Comparison of ENCODE assay signal across 1 cellular context in the genomic region with DNA sequence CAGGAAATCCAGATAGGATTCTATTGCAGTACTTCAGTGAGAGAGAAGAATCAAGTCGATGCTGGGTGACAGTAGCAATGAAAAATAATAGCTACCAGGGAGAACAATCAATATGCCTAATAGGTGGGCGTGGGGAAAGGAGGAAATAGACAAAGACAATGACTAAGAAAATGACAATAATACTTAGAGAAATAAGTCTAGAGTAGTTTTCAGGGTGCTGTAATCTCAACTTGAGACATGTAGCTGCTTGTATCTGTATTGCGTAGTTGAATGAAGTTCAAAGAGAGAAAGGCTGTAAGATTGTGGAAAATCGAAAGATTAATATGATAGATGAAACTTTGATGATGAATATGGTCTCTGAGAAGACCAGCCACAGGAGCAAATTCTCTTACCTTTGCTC.
TF ChIP-seq lines count a peak whose summit lies in the region.

No MANE protein-coding gene starts in this region.

TF ChIP-seq in WTC11, 78 proteins besides CTCF, POLR2A, EP300 and RAD21 (continued from another document):
- TF ChIP-seq, protein P1, sequence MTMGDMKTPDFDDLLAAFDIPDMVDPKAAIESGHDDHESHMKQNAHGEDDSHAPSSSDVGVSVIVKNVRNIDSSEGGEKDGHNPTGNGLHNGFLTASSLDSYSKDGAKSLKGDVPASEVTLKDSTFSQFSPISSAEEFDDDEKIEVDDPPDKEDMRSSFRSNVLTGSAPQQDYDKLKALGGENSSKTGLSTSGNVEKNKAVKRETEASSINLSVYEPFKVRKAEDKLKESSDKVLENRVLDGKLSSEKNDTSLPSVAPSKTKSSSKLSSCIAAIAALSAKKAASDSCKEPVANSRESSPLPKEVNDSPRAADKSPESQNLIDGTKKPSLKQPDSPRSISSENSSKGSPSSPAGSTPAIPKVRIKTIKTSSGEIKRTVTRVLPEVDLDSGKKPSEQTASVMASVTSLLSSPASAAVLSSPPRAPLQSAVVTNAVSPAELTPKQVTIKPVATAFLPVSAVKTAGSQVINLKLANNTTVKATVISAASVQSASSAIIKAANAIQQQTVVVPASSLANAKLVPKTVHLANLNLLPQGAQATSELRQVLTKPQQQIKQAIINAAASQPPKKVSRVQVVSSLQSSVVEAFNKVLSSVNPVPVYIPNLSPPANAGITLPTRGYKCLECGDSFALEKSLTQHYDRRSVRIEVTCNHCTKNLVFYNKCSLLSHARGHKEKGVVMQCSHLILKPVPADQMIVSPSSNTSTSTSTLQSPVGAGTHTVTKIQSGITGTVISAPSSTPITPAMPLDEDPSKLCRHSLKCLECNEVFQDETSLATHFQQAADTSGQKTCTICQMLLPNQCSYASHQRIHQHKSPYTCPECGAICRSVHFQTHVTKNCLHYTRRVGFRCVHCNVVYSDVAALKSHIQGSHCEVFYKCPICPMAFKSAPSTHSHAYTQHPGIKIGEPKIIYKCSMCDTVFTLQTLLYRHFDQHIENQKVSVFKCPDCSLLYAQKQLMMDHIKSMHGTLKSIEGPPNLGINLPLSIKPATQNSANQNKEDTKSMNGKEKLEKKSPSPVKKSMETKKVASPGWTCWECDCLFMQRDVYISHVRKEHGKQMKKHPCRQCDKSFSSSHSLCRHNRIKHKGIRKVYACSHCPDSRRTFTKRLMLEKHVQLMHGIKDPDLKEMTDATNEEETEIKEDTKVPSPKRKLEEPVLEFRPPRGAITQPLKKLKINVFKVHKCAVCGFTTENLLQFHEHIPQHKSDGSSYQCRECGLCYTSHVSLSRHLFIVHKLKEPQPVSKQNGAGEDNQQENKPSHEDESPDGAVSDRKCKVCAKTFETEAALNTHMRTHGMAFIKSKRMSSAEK (CRISPR knock-in tag; IDR thresholded peaks at IDR 0.05; ENCODE audit: borderline replicate concordance), result no peak
- TF ChIP-seq FOXJ3 (CRISPR knock-in tag; IDR thresholded peaks at IDR 0.05; ENCODE audit: borderline replicate concordance), result no peak
- TF ChIP-seq, protein P2, sequence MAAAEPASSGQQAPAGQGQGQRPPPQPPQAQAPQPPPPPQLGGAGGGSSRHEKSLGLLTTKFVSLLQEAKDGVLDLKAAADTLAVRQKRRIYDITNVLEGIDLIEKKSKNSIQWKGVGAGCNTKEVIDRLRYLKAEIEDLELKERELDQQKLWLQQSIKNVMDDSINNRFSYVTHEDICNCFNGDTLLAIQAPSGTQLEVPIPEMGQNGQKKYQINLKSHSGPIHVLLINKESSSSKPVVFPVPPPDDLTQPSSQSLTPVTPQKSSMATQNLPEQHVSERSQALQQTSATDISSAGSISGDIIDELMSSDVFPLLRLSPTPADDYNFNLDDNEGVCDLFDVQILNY (CRISPR knock-in tag; IDR thresholded peaks at IDR 0.05), result no peak
- TF ChIP-seq ELF4 (CRISPR knock-in tag; IDR thresholded peaks at IDR 0.05; ENCODE audit: low read depth), result no peak
- TF ChIP-seq PRRX2 (CRISPR knock-in tag; IDR thresholded peaks at IDR 0.05), result no peak
- no peak for TF ChIP-seq ETV6 (CRISPR knock-in tag; IDR thresholded peaks at IDR 0.05)
- no peak for TF ChIP-seq FOXP1 (CRISPR knock-in tag; IDR thresholded peaks at IDR 0.05; ENCODE audit: borderline replicate concordance)
- TF ChIP-seq CREM (CRISPR knock-in tag; IDR thresholded peaks at IDR 0.05), result no peak
- TF ChIP-seq NR3C1 (CRISPR knock-in tag; conservative IDR thresholded peaks at IDR 0.05; ENCODE audit: low read depth), result no peak
- TF ChIP-seq SMAD4 (CRISPR knock-in tag; IDR thresholded peaks at IDR 0.05), result no peak
- TF ChIP-seq, protein P3, sequence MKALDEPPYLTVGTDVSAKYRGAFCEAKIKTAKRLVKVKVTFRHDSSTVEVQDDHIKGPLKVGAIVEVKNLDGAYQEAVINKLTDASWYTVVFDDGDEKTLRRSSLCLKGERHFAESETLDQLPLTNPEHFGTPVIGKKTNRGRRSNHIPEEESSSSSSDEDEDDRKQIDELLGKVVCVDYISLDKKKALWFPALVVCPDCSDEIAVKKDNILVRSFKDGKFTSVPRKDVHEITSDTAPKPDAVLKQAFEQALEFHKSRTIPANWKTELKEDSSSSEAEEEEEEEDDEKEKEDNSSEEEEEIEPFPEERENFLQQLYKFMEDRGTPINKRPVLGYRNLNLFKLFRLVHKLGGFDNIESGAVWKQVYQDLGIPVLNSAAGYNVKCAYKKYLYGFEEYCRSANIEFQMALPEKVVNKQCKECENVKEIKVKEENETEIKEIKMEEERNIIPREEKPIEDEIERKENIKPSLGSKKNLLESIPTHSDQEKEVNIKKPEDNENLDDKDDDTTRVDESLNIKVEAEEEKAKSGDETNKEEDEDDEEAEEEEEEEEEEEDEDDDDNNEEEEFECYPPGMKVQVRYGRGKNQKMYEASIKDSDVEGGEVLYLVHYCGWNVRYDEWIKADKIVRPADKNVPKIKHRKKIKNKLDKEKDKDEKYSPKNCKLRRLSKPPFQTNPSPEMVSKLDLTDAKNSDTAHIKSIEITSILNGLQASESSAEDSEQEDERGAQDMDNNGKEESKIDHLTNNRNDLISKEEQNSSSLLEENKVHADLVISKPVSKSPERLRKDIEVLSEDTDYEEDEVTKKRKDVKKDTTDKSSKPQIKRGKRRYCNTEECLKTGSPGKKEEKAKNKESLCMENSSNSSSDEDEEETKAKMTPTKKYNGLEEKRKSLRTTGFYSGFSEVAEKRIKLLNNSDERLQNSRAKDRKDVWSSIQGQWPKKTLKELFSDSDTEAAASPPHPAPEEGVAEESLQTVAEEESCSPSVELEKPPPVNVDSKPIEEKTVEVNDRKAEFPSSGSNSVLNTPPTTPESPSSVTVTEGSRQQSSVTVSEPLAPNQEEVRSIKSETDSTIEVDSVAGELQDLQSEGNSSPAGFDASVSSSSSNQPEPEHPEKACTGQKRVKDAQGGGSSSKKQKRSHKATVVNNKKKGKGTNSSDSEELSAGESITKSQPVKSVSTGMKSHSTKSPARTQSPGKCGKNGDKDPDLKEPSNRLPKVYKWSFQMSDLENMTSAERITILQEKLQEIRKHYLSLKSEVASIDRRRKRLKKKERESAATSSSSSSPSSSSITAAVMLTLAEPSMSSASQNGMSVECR (CRISPR knock-in tag; IDR thresholded peaks at IDR 0.05; ENCODE audit: borderline replicate concordance), result no peak
- TF ChIP-seq, protein P4, sequence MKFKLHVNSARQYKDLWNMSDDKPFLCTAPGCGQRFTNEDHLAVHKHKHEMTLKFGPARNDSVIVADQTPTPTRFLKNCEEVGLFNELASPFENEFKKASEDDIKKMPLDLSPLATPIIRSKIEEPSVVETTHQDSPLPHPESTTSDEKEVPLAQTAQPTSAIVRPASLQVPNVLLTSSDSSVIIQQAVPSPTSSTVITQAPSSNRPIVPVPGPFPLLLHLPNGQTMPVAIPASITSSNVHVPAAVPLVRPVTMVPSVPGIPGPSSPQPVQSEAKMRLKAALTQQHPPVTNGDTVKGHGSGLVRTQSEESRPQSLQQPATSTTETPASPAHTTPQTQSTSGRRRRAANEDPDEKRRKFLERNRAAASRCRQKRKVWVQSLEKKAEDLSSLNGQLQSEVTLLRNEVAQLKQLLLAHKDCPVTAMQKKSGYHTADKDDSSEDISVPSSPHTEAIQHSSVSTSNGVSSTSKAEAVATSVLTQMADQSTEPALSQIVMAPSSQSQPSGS (CRISPR knock-in tag; IDR thresholded peaks at IDR 0.05; ENCODE audit: borderline replicate concordance, low read depth), result no peak
- no peak for TF ChIP-seq HMGA2 (CRISPR knock-in tag; IDR thresholded peaks at IDR 0.05)
